In the genomic region with DNA sequence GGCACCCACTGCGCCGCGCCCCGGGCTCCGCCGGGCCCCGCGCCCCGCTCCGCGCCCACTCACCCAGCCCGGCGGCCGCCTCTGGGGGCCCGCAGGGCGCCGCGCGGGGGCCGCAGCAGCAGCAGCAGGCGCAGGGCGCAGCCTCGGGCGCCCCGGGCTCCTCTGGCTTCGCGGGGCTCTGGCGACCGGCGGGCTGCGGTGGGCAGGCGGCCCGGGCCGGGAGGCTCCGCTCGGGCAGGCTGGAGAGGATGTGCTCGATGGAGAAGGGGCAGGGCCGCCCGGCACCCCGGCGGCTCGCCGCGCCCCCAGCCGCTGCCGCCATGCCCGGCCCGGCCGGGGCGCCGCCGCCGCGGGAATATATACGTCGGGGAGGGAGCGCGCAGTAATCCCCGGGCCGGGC, we compare ENCODE assay signal across 13 cellular contexts. TPM values are rescaled to one million over a fixed set of nuclear protein-coding genes. Genes with fewer than 3 reads are reported as not detected.
DNase-seq lines count a peak whose midpoint lies in the region; TF ChIP-seq lines count a peak whose summit lies in the region.
"Had no signal": no experiment of that assay in that cellular context is flagged by ENCODE, and none has a peak within 500 bp of the region (broad histone marks: within the 10 kb centered on the region; RNA-seq: fewer than 3 reads in every experiment).

A gene with protein sequence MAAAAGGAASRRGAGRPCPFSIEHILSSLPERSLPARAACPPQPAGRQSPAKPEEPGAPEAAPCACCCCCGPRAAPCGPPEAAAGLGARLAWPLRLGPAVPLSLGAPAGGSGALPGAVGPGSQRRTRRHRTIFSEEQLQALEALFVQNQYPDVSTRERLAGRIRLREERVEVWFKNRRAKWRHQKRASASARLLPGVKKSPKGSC (minus strand): TSS at position 331 of the 400 bp plus-strand sequence. CDS start 9 bp downstream, at position 322.

- H3K36me3 ChIP-seq in CD8-positive, alpha-beta memory T cell (ENCODE audit: insufficient read depth, low read length), result no peaks in the 10 kb centered on the region
- H3K36me3 ChIP-seq in HUES6 (ENCODE audit: control insufficient read depth, insufficient read depth, low read length), result no peaks in the 10 kb centered on the region
- no peaks in the 10 kb centered on the region for H3K36me3 ChIP-seq in parathyroid adenoma (ENCODE audit: control insufficient read depth, insufficient read depth, low read length)

- no peaks in the 10 kb centered on the region for H3K9me3 ChIP-seq in CD8-positive, alpha-beta memory T cell (ENCODE audit: low read length)
- H3K9me3 ChIP-seq in HUES6 (ENCODE audit: control insufficient read depth, insufficient read depth, low read depth, low read length) (no peaks in the 10 kb centered on the region), parathyroid adenoma (ENCODE audit: control insufficient read depth, low read length) (no peaks in the 10 kb centered on the region)

- peaks cover 0 to 4% (median 0%) of the 10 kb centered on the region in 3 donors for H3K36me3 Mint-ChIP-seq in CD8-positive, alpha-beta memory T cell
- H3K36me3 Mint-ChIP-seq in endothelial cell (ENCODE audit: low read depth, unreplicated experiment), result peaks cover 12% of the 10 kb centered on the region
- peaks cover 16% of the 10 kb centered on the region for H3K36me3 Mint-ChIP-seq in glutamatergic neuron (ENCODE audit: unreplicated experiment)

- peak within 1 kb of the TSS; percentile 42 for H2AFZ ChIP-seq in parathyroid adenoma

- H3K27ac ChIP-seq in CD8-positive, alpha-beta memory T cell (ENCODE audit: low read depth, low read length), result no peak within 1 kb of the TSS
- H3K27ac ChIP-seq in HUES6 (ENCODE audit: low read depth, low read length) (no peak within 1 kb of the TSS), parathyroid adenoma (no peak within 1 kb of the TSS)

- no peaks in the 10 kb centered on the region for H3K79me2 ChIP-seq in parathyroid adenoma

- H3K27ac Mint-ChIP-seq in CD8-positive, alpha-beta memory T cell, result peak within 1 kb of the TSS in 3 of 8 donors; percentile 40 to 89 (median 41)
- no peak within 1 kb of the TSS for H3K27ac Mint-ChIP-seq in endothelial cell (ENCODE audit: unreplicated experiment)
- no peak within 1 kb of the TSS for H3K27ac Mint-ChIP-seq in glutamatergic neuron (ENCODE audit: unreplicated experiment)

- peaks cover 32 to 37% of the 10 kb centered on the region in 2 donors for H3K27me3 Mint-ChIP-seq in CD8-positive, alpha-beta memory T cell
- H3K27me3 Mint-ChIP-seq in endothelial cell (ENCODE audit: unreplicated experiment) (peaks cover 28% of the 10 kb centered on the region), glutamatergic neuron (ENCODE audit: unreplicated experiment) (peaks cover 21% of the 10 kb centered on the region)

- no peak for DNase-seq in CD8-positive, alpha-beta memory T cell
- DNase-seq in endothelial cell (ENCODE audit: low spot score) (no peak), glutamatergic neuron (no peak), epidermal melanocyte (ENCODE audit: insufficient read length, low spot score) (no peak), NCI-H128 (lab: John Stamatoyannopoulos, UW; ENCODE audit: unreplicated experiment) (no peak)
- no peak for DNase-seq in stimulated activated CD4-positive, alpha-beta T cell treated with anti-CD3 and anti-CD28 coated beads, Interleukin-2, amount 100 ng/mL, for 24 hours
- DNase-seq: activated gamma-delta T cell treated with Interleukin-2 at 50 U/mL for 16 hours, NCI-H226 had no signal

- no peak within 1 kb of the TSS for H3K9ac ChIP-seq in HUES6 (ENCODE audit: low read length)
- H3K9ac ChIP-seq in parathyroid adenoma, result no peak within 1 kb of the TSS

- H3K4me1 Mint-ChIP-seq in CD8-positive, alpha-beta memory T cell, result peaks cover 0 to 17% (median 9%) of the 10 kb centered on the region in 3 donors
- H3K4me1 Mint-ChIP-seq in endothelial cell (ENCODE audit: unreplicated experiment) (peaks cover 4% of the 10 kb centered on the region), glutamatergic neuron (ENCODE audit: low read depth, unreplicated experiment) (peaks cover 4% of the 10 kb centered on the region)

- POLR2A ChIA-PET in CD8-positive, alpha-beta memory T cell (lab: Charles Lee), result no interaction called here

- peak within 1 kb of the TSS; percentile 5 to 75 (median 57) for H3K4me3 Mint-ChIP-seq in CD8-positive, alpha-beta memory T cell
- H3K4me3 Mint-ChIP-seq in endothelial cell (ENCODE audit: unreplicated experiment) (peak within 1 kb of the TSS; percentile 80), glutamatergic neuron (ENCODE audit: unreplicated experiment) (no peak within 1 kb of the TSS)

- peak within 1 kb of the TSS; percentile 35 for H3K4me2 ChIP-seq in parathyroid adenoma (ENCODE audit: low read length)

- H3K9me3 Mint-ChIP-seq in CD8-positive, alpha-beta memory T cell, result peaks cover 0 to 4% (median 0%) of the 10 kb centered on the region in 5 donors
- H3K9me3 Mint-ChIP-seq in endothelial cell (ENCODE audit: unreplicated experiment), result no peaks in the 10 kb centered on the region
- H3K9me3 Mint-ChIP-seq in glutamatergic neuron (ENCODE audit: unreplicated experiment), result peaks cover 11% of the 10 kb centered on the region

- no peak within 1 kb of the TSS for H3K4me3 ChIP-seq in CD8-positive, alpha-beta memory T cell (ENCODE audit: low read length)
- peak within 1 kb of the TSS; percentile 55 for H3K4me3 ChIP-seq in HUES6 (ENCODE audit: low read depth, low read length)
- H3K4me3 ChIP-seq in parathyroid adenoma (ENCODE audit: low read depth, low read length), result peak within 1 kb of the TSS; percentile 9

- TF ChIP-seq CTCF in endothelial cell (IDR thresholded peaks at IDR 0.05; ENCODE audit: unreplicated experiment) (no peak), parathyroid adenoma (IDR thresholded peaks at IDR 0.05) (no peak), glutamatergic neuron (IDR thresholded peaks at IDR 0.05; ENCODE audit: partially characterized antibody, unreplicated experiment) (no peak)

- peaks cover 5% of the 10 kb centered on the region for H3K4me1 ChIP-seq in CD8-positive, alpha-beta memory T cell (ENCODE audit: insufficient read depth, low read length)
- H3K4me1 ChIP-seq in HUES6 (ENCODE audit: control insufficient read depth, insufficient read depth, low read length) (no peaks in the 10 kb centered on the region; the same call in 1 of the 2 replicates), parathyroid adenoma (no peaks in the 10 kb centered on the region)

- H3K27me3 ChIP-seq in CD8-positive, alpha-beta memory T cell (ENCODE audit: insufficient read depth, low read length, poor library complexity, severe bottlenecking), result peaks cover 17% of the 10 kb centered on the region
- H3K27me3 ChIP-seq in HUES6 (ENCODE audit: control insufficient read depth, insufficient read depth, low read length) (peaks cover 84% of the 10 kb centered on the region), parathyroid adenoma (ENCODE audit: control insufficient read depth, insufficient read depth, low read length) (no peaks in the 10 kb centered on the region)

- CTCF ChIA-PET in CD8-positive, alpha-beta memory T cell (lab: Charles Lee), result no interaction called here

RNA-seq across cellular contexts. Expression of the gene that starts here (rescaled TPM):
- total RNA-seq in CD8-positive, alpha-beta memory T cell, result not detected
- polyA plus RNA-seq in CD8-positive, alpha-beta memory T cell, result not detected
- total RNA-seq in endothelial cell (ENCODE audit: unreplicated experiment) (not detected), glutamatergic neuron (ENCODE audit: unreplicated experiment) (not detected)
- total RNA-seq: mucosa of gallbladder; T-helper 1 cell treated with Interleukin-12 subunit alpha and Interleukin-12 subunit beta and Interleukin-4 antibody, amounts not matched to agents 30 ng/mL and 1 ng/mL, for 36 hours had no signal
- polyA plus RNA-seq: esophagus had no signal
